ENCODE assay signal across 17 cellular contexts in genomic region chr17:19388791-19389190, GRCh38. TPM values are rescaled to one million over a fixed set of nuclear protein-coding genes. Genes with fewer than 3 reads are reported as not detected.
DNase-seq lines count a peak whose midpoint lies in the region; ATAC-seq and TF ChIP-seq lines count a peak whose summit lies in the region.
"Had no signal": no experiment of that assay in that cellular context is flagged by ENCODE, and none has a peak within 500 bp of the region (broad histone marks: within the 10 kb centered on the region; RNA-seq: fewer than 3 reads in every experiment).

No MANE protein-coding gene starts in this region.

- no peaks in the 10 kb centered on the region for H3K9me3 ChIP-seq in muscle layer of colon (ENCODE audit: low read length)
- H3K9me3 ChIP-seq in upper lobe of left lung: no peaks in the 10 kb centered on the region

- TF ChIP-seq CTCF in coronary artery (IDR thresholded peaks at IDR 0.05) (no peak), upper lobe of left lung (IDR thresholded peaks at IDR 0.05) (no peak)

- TF ChIP-seq POLR2A in upper lobe of left lung (IDR thresholded peaks at IDR 0.05): no peak

- H3K27me3 ChIP-seq in muscle layer of colon (ENCODE audit: control insufficient read depth in 1 of 2, insufficient read depth in 2 of 2, low read length in 2 of 2): no peaks in the 10 kb centered on the region
- H3K27me3 ChIP-seq in upper lobe of left lung: no peaks in the 10 kb centered on the region

- H3K27ac ChIP-seq in coronary artery: peak overlapping the region; percentile 96 to 99
- H3K27ac ChIP-seq in muscle layer of colon (ENCODE audit: low read depth, low read length): peak overlapping the region; percentile 100
- peak overlapping the region; percentile 74 to 81 (median 76) for H3K27ac ChIP-seq in upper lobe of left lung

- peaks cover 62% of the 10 kb centered on the region for H3K4me1 ChIP-seq in muscle layer of colon (ENCODE audit: insufficient read depth, low read length)
- H3K4me1 ChIP-seq in upper lobe of left lung: peaks cover 38 to 52% (median 44%) of the 10 kb centered on the region in 4 donors

- no peak overlapping the region for H3K4me3 ChIP-seq in coronary artery
- H3K4me3 ChIP-seq in muscle layer of colon (ENCODE audit: low read depth in 1 of 2, low read length in 2 of 2): no peak overlapping the region
- H3K4me3 ChIP-seq in upper lobe of left lung: no peak overlapping the region

- peaks cover 7% of the 10 kb centered on the region for H3K36me3 ChIP-seq in muscle layer of colon (ENCODE audit: insufficient read depth, low read length)
- H3K36me3 ChIP-seq in upper lobe of left lung: peaks cover 0 to 20% (median 9%) of the 10 kb centered on the region in 4 donors

- no peak for TF ChIP-seq EP300 in upper lobe of left lung (IDR thresholded peaks at IDR 0.05)

- no peak for ATAC-seq in upper lobe of left lung (ENCODE audit: low FRiP score in 2 of 2)
- ATAC-seq: activated T-cell treated with anti-CD3 and anti-CD28 coated beads, Interleukin-2, amount 50 U/mL, for 4 hours; T-helper 17 cell had no signal

- no peak overlapping the region for H3K9ac ChIP-seq in muscle layer of colon (ENCODE audit: low read length)

- DNase-seq in NCI-H2196 (lab: John Stamatoyannopoulos, UW; ENCODE audit: unreplicated experiment) (peak; percentile 20), NCI-H2196 treated with DMSO at 0.1 percent for 48 hours (lab: John Stamatoyannopoulos, UW; ENCODE audit: unreplicated experiment) (no peak), coronary artery (ENCODE audit: low spot score) (peak; percentile 64), upper lobe of left lung (no peak), DMS53 (lab: John Stamatoyannopoulos, UW) (no peak), CD1c-positive myeloid dendritic cell (ENCODE audit: extremely low spot score) (no peak), medulla oblongata (ENCODE audit: extremely low spot score) (no peak)
- DNase-seq: activated CD4-positive, alpha-beta T cell treated with anti-CD3 and anti-CD28 coated beads for 48 hours; activated T-cell treated with anti-CD3 and anti-CD28 coated beads, Interleukin-2, amount 50 U/mL, for 4 hours; amygdala; dermis blood vessel endothelial cell; GDM1; NCI-H1105; T-helper 17 cell had no signal

RNA-seq across cellular contexts. Expression of gene MFAP4, which starts 1.8 kb away (rescaled TPM):
- 100 to 1,000 TPM in 4 of 6 donors, 10 to 100 TPM in 2; 24.1 to 280 (median 175) TPM for total RNA-seq in upper lobe of left lung
- total RNA-seq: dermis blood vessel endothelial cell, HT1080, NCI-H460, T-helper 17 cell had no signal

RNA-seq across cellular contexts. Expression of gene MAPK7, which starts 10.5 kb away (rescaled TPM):
- 10 to 100 TPM; 20.1 to 77.2 (median 37.6) TPM for total RNA-seq in upper lobe of left lung

RNA-seq across cellular contexts. Expression of gene RNF112, which starts 22.2 kb away (rescaled TPM):
- total RNA-seq in upper lobe of left lung: 1 to 10 TPM in 4 of 6 donors, under 1 TPM in 2; 0.69 to 6.3 (median 2.1) TPM
- total RNA-seq: HT1080 had no signal

RNA-seq across cellular contexts. Expression of gene B9D1, which starts 26.3 kb away (rescaled TPM):
- 10 to 100 TPM; 11.7 to 52.4 (median 17.5) TPM for total RNA-seq in upper lobe of left lung

Comparison
In these comparisons a context has a peak if more than half of its experiments do, and no peak if none do; other contexts are left out.
1. DNase-seq: peak in NCI-H2196 (single experiment) and coronary artery (single experiment); none in NCI-H2196 treated with DMSO at 0.1 percent for 48 hours (single experiment), upper lobe of left lung (0 of 2), DMS53 (single experiment), CD1c-positive myeloid dendritic cell (single experiment) and medulla oblongata (single experiment).
2. Peak in every context shown above with its lines, with median percentiles within 50 percentile points of each other: H3K27ac ChIP-seq.